1 cellular context compared by ENCODE assay signal in the genomic region with DNA sequence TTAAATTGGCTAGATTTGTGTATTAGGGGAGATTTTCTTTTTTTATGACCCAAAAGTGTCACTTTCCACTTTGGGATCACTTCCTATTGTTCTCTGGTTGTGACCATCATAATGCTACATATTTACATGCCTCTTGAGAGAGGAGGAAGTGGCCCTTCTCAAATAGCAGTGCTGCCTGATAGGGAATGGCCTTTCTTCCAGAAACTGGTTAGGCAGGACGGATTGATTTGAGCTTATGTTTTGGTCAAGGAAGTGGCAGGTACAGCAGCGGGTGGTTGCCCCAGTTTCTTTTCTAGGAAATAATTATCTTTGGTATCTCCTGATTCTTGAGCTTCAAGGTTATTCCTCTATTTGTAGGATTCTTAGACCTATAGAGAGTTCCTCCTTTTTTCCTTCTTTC.
TF ChIP-seq lines count a peak whose summit lies in the region.

No MANE protein-coding gene starts in this region.

TF ChIP-seq in HepG2, 621 proteins besides CTCF, POLR2A, EP300 and RAD21:
- TF ChIP-seq ESRRA (CRISPR knock-in tag; IDR thresholded peaks at IDR 0.05; ENCODE audit: low read depth) (no peak), MXD4 (CRISPR knock-in tag; IDR thresholded peaks at IDR 0.05) (no peak), TGIF2 (CRISPR knock-in tag; IDR thresholded peaks at IDR 0.05) (no peak), HOXA9 (CRISPR knock-in tag; IDR thresholded peaks at IDR 0.05; ENCODE audit: borderline replicate concordance) (no peak), CBX2 (IDR thresholded peaks at IDR 0.05; ENCODE audit: low read depth, low read length) (no peak), CBX2 (CRISPR knock-in tag; IDR thresholded peaks at IDR 0.05; ENCODE audit: low read depth) (no peak), ZMYM3 (CRISPR knock-in tag; IDR thresholded peaks at IDR 0.05) (no peak), SYNCRIP (IDR thresholded peaks at IDR 0.05; ENCODE audit: insufficient read depth, low read depth, low read length) (no peak), HES4 (CRISPR knock-in tag; IDR thresholded peaks at IDR 0.05; ENCODE audit: borderline replicate concordance) (no peak), REL (CRISPR knock-in tag; conservative IDR thresholded peaks at IDR 0.05) (no peak), U2AF2 (IDR thresholded peaks at IDR 0.05; ENCODE audit: low read depth, low read length) (no peak), SNRNP70 (IDR thresholded peaks at IDR 0.05; ENCODE audit: low read depth, low read length) (no peak), SMARCE1 (IDR thresholded peaks at IDR 0.05; ENCODE audit: borderline replicate concordance) (no peak), ZSCAN31 (CRISPR knock-in tag; IDR thresholded peaks at IDR 0.05; ENCODE audit: low read depth) (no peak), ZFP90 (CRISPR knock-in tag; IDR thresholded peaks at IDR 0.05; ENCODE audit: borderline replicate concordance) (no peak), PAF1 (CRISPR knock-in tag; IDR thresholded peaks at IDR 0.05) (no peak), ZNF878 (CRISPR knock-in tag; IDR thresholded peaks at IDR 0.05) (no peak)
- TF ChIP-seq, protein P1, sequence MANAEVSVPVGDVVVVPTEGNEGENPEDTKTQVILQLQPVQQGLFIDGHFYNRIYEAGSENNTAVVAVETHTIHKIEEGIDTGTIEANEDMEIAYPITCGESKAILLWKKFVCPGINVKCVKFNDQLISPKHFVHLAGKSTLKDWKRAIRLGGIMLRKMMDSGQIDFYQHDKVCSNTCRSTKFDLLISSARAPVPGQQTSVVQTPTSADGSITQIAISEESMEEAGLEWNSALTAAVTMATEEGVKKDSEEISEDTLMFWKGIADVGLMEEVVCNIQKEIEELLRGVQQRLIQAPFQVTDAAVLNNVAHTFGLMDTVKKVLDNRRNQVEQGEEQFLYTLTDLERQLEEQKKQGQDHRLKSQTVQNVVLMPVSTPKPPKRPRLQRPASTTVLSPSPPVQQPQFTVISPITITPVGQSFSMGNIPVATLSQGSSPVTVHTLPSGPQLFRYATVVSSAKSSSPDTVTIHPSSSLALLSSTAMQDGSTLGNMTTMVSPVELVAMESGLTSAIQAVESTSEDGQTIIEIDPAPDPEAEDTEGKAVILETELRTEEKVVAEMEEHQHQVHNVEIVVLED (CRISPR knock-in tag; IDR thresholded peaks at IDR 0.05; ENCODE audit: borderline replicate concordance): no peak
- TF ChIP-seq, protein P2, sequence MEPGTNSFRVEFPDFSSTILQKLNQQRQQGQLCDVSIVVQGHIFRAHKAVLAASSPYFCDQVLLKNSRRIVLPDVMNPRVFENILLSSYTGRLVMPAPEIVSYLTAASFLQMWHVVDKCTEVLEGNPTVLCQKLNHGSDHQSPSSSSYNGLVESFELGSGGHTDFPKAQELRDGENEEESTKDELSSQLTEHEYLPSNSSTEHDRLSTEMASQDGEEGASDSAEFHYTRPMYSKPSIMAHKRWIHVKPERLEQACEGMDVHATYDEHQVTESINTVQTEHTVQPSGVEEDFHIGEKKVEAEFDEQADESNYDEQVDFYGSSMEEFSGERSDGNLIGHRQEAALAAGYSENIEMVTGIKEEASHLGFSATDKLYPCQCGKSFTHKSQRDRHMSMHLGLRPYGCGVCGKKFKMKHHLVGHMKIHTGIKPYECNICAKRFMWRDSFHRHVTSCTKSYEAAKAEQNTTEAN (CRISPR knock-in tag; conservative IDR thresholded peaks at IDR 0.05): no peak
- TF ChIP-seq, protein P3, sequence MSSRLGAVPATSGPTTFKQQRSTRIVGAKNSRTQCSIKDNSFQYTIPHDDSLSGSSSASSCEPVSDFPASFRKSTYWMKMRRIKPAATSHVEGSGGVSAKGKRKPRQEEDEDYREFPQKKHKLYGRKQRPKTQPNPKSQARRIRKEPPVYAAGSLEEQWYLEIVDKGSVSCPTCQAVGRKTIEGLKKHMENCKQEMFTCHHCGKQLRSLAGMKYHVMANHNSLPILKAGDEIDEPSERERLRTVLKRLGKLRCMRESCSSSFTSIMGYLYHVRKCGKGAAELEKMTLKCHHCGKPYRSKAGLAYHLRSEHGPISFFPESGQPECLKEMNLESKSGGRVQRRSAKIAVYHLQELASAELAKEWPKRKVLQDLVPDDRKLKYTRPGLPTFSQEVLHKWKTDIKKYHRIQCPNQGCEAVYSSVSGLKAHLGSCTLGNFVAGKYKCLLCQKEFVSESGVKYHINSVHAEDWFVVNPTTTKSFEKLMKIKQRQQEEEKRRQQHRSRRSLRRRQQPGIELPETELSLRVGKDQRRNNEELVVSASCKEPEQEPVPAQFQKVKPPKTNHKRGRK (CRISPR knock-in tag; IDR thresholded peaks at IDR 0.05): no peak
- TF ChIP-seq, protein P4, sequence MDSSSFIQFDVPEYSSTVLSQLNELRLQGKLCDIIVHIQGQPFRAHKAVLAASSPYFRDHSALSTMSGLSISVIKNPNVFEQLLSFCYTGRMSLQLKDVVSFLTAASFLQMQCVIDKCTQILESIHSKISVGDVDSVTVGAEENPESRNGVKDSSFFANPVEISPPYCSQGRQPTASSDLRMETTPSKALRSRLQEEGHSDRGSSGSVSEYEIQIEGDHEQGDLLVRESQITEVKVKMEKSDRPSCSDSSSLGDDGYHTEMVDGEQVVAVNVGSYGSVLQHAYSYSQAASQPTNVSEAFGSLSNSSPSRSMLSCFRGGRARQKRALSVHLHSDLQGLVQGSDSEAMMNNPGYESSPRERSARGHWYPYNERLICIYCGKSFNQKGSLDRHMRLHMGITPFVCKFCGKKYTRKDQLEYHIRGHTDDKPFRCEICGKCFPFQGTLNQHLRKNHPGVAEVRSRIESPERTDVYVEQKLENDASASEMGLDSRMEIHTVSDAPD (CRISPR knock-in tag; IDR thresholded peaks at IDR 0.05): no peak
